ENCODE assay signal across 16 cellular contexts in the genomic region with DNA sequence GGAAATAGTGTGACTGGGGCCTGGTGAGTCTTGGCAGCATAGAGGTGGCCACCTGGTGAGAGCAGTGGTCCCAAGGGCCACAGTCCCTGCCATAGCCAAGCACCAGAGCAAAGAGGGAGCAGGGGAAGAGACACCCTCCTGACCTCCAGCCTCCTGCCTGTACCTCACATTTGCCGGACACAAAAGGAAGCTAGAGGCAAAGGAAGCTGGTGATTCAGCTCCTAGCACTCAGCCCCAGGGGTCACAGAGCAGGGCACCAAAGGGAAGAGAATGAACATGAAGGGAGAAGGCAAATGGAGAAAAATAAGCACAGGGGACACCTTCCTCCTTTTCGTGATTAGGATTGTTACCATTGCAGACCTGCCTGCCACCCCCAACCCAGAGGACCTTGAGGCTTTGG.
DNase-seq lines count a peak whose midpoint lies in the region; ATAC-seq, FAIRE-seq and TF ChIP-seq lines count a peak whose summit lies in the region.
"Had no signal": no experiment of that assay in that cellular context is flagged by ENCODE, and none has a peak within 500 bp of the region (broad histone marks: within the 10 kb centered on the region; RNA-seq: fewer than 3 reads in every experiment).

No MANE protein-coding gene starts in this region.

- FAIRE-seq in astrocyte (lab: Jason Lieb, UNC) = no peak

- H3K27me3 Mint-ChIP-seq in HFFc6 (ENCODE audit: insufficient read depth) (peaks cover 3% of the 10 kb centered on the region), astrocyte (ENCODE audit: low read depth, unreplicated experiment) (peaks cover 6% of the 10 kb centered on the region)
- H3K27me3 Mint-ChIP-seq: effector memory CD8-positive, alpha-beta T cell had no signal

- H3K4me2 ChIP-seq in astrocyte (ENCODE audit: low read length) = no peak overlapping the region
- H3K4me2 ChIP-seq: KMS-11 had no signal

- H3K4me3 Mint-ChIP-seq in HFFc6 = peak overlapping the region; percentile 13
- no peak overlapping the region for H3K4me3 Mint-ChIP-seq in astrocyte (ENCODE audit: unreplicated experiment)
- H3K4me3 Mint-ChIP-seq: CD8-positive, alpha-beta T cell; effector memory CD8-positive, alpha-beta T cell; immature natural killer cell had no signal

- no peaks in the 10 kb centered on the region for H3K9me3 ChIP-seq in astrocyte (ENCODE audit: insufficient read depth, low read depth, low read length)
- peaks cover 2% of the 10 kb centered on the region for H3K9me3 ChIP-seq in lower lobe of right lung
- no peaks in the 10 kb centered on the region for H3K9me3 ChIP-seq in thyroid gland
- H3K9me3 ChIP-seq: gastroesophageal sphincter had no signal

- H3K79me2 ChIP-seq in astrocyte (ENCODE audit: insufficient read depth, low read length) = no peaks in the 10 kb centered on the region

- H3K4me1 Mint-ChIP-seq in HFFc6 (ENCODE audit: low read depth) (peaks cover 62% of the 10 kb centered on the region), astrocyte (ENCODE audit: low read depth, unreplicated experiment) (peaks cover 35% of the 10 kb centered on the region)
- H3K4me1 Mint-ChIP-seq: immature natural killer cell had no signal

- intact Hi-C loops in lower lobe of right lung (cut with DNase I) = no loop called here
- intact Hi-C loops in thyroid gland (cut with DNase I) = no loop called here

- TF ChIP-seq POLR2A in thyroid gland (IDR thresholded peaks at IDR 0.05) = no peak

- no peak overlapping the region for H3K4me3 ChIP-seq in astrocyte (ENCODE audit: insufficient read depth, low read depth, low read length)
- H3K4me3 ChIP-seq in lower lobe of right lung = no peak overlapping the region
- no peak overlapping the region for H3K4me3 ChIP-seq in thyroid gland (replicated peaks in 1 of 3)
- H3K4me3 ChIP-seq: gastroesophageal sphincter had no signal

- H3K27ac Mint-ChIP-seq in HFFc6 (peak overlapping the region; percentile 93), astrocyte (ENCODE audit: unreplicated experiment) (peak overlapping the region; percentile 58)
- H3K27ac Mint-ChIP-seq: CD8-positive, alpha-beta T cell; effector memory CD8-positive, alpha-beta T cell had no signal

- H3K4me1 ChIP-seq in astrocyte (ENCODE audit: insufficient read depth, low read length) (peaks cover 29% of the 10 kb centered on the region), lower lobe of right lung (peaks cover 40% of the 10 kb centered on the region), thyroid gland (peaks cover 0 to 46% of the 10 kb centered on the region in 2 donors)

- H4K20me1 ChIP-seq in astrocyte (ENCODE audit: insufficient read depth, low read length) = no peaks in the 10 kb centered on the region

- no peak overlapping the region for H3K27ac ChIP-seq in astrocyte (ENCODE audit: low read depth, low read length)
- H3K27ac ChIP-seq in lower lobe of right lung = peak overlapping the region; percentile 53
- H3K27ac ChIP-seq in thyroid gland = peak overlapping the region in 2 of 3 donors; percentile 70 to 71
- H3K27ac ChIP-seq: KMS-11 had no signal

- WGBS in thyroid gland, 2 donors = 85 to 87% methylated on average over 2 of the region's 2 CpGs

- DNase-seq in HFFc6 (no peak), astrocyte (ENCODE audit: low read depth) (no peak), lower lobe of right lung (no peak), thyroid gland (no peak), MV-4-11 (lab: John Stamatoyannopoulos, UW) (no peak), amniotic stem cell (lab: John Stamatoyannopoulos, UW) (no peak), NCI-H524 treated with DMSO at 0.1 percent for 48 hours (lab: John Stamatoyannopoulos, UW) (no peak)
- DNase-seq: CD8-positive, alpha-beta T cell; effector memory CD8-positive, alpha-beta T cell; GDM1; immature natural killer cell; NCI-H2029; retina; stimulated activated CD4-positive, alpha-beta T cell treated with anti-CD3 and anti-CD28 coated beads, Interleukin-4, amount 100 ng/mL, for 1 hour had no signal

- H3K9me3 Mint-ChIP-seq in HFFc6 = peaks cover 4% of the 10 kb centered on the region; the same call in 1 of the 2 replicates
- H3K9me3 Mint-ChIP-seq in astrocyte (ENCODE audit: unreplicated experiment) = peaks cover 15% of the 10 kb centered on the region
- H3K9me3 Mint-ChIP-seq: CD8-positive, alpha-beta T cell; effector memory CD8-positive, alpha-beta T cell; immature natural killer cell had no signal

- no peak overlapping the region for H3K9ac ChIP-seq in astrocyte (ENCODE audit: low read length)
- H3K9ac ChIP-seq: KMS-11 had no signal

- no peaks in the 10 kb centered on the region for H3K27me3 ChIP-seq in astrocyte (ENCODE audit: insufficient read depth, low read length)
- H3K27me3 ChIP-seq in lower lobe of right lung (ENCODE audit: low read depth) = no peaks in the 10 kb centered on the region
- no peaks in the 10 kb centered on the region for H3K27me3 ChIP-seq in thyroid gland
- H3K27me3 ChIP-seq: gastroesophageal sphincter had no signal

- peak overlapping the region; percentile 3 for H2AFZ ChIP-seq in astrocyte (ENCODE audit: low read depth, low read length)

- TF ChIP-seq CTCF in HFFc6 (IDR thresholded peaks at IDR 0.05) (no peak), astrocyte (IDR thresholded peaks at IDR 0.05; ENCODE audit: insufficient read depth, low read depth, low read length) (no peak), lower lobe of right lung (IDR thresholded peaks at IDR 0.05) (no peak), thyroid gland (IDR thresholded peaks at IDR 0.05) (no peak)

- H3K36me3 Mint-ChIP-seq in HFFc6 (ENCODE audit: low read depth) (peaks cover 5% of the 10 kb centered on the region), astrocyte (ENCODE audit: low read depth, unreplicated experiment) (peaks cover 9% of the 10 kb centered on the region)
- H3K36me3 Mint-ChIP-seq: CD8-positive, alpha-beta T cell had no signal

- no peak for ATAC-seq in lower lobe of right lung
- ATAC-seq: CD8-positive, alpha-beta T cell; effector memory CD8-positive, alpha-beta T cell; gastroesophageal sphincter had no signal

- H3K36me3 ChIP-seq in astrocyte (ENCODE audit: insufficient read depth, low read length) = no peaks in the 10 kb centered on the region
- no peaks in the 10 kb centered on the region for H3K36me3 ChIP-seq in lower lobe of right lung
- H3K36me3 ChIP-seq in thyroid gland = no peaks in the 10 kb centered on the region
- H3K36me3 ChIP-seq: gastroesophageal sphincter had no signal
